In the genomic region with DNA sequence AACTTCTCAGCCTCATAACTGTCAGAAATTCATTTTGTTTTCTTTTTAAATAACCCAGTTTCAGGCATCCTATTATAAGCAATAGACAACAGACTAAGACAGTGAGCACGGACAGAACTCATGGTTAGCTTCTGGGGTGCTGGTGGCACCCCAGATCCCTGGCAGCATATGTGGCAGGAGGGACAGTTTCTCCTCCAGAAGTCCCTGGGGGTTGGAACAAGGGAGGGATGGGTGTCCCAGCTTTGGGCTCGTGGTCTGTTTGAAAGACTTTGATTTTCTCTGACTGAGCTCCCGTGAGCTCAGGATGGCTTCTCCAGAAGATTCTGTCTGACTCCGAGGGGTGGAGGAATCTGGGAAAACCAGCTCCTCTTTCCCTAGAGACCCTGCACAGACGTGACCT, we compare ENCODE assay signal across 29 cellular contexts.
"Had no signal": no experiment of that assay in that cellular context is flagged by ENCODE, and none has a peak within 500 bp of the region (broad histone marks: within the 10 kb centered on the region; RNA-seq: fewer than 3 reads in every experiment).

No MANE protein-coding gene starts in this region.

- H3K4me3 ChIP-seq: ascending aorta, cardiac muscle cell had no signal

- H3K4me1 ChIP-seq: ascending aorta had no signal

- H3K27ac ChIP-seq: ascending aorta, cardiac muscle cell, VCaP had no signal

- H3K27me3 ChIP-seq: ascending aorta had no signal

- H3K36me3 ChIP-seq: ascending aorta, cardiac muscle cell had no signal

- H3K9me3 ChIP-seq: ascending aorta had no signal

- DNase-seq: activated CD4-positive, alpha-beta memory T cell treated with anti-CD3 and anti-CD28 coated beads, Interleukin-2, amount 10 ng/mL, durations not matched to agents 7 days and 5 days; activated CD4-positive, alpha-beta T cell treated with anti-CD3 and anti-CD28 coated beads for 1 hour; activated CD4-positive, alpha-beta T cell treated with anti-CD3 and anti-CD28 coated beads for 36 hours; activated CD4-positive, alpha-beta T cell treated with anti-CD3 and anti-CD28 coated beads for 48 hours; activated CD4-positive, alpha-beta T cell treated with anti-CD3 and anti-CD28 coated beads, Interleukin-2, amount 10 ng/mL, durations not matched to agents 7 days and 5 days; activated CD4-positive, alpha-beta T cell treated with anti-CD3 and anti-CD28 coated beads, Interleukin-2, amount 50 U/mL, for 48 hours; activated CD4-positive, CD25-positive, alpha-beta regulatory T cell; activated CD8-positive, alpha-beta memory T cell treated with anti-CD3 and anti-CD28 coated beads for 24 hours; activated CD8-positive, alpha-beta memory T cell treated with anti-CD3 and anti-CD28 coated beads, Interleukin-2, amount 10 ng/mL, durations not matched to agents 7 days and 5 days; activated CD8-positive, alpha-beta memory T cell treated with anti-CD3 and anti-CD28 coated beads, Interleukin-2, amount 50 U/mL, for 48 hours; activated CD8-positive, alpha-beta T cell treated with anti-CD3 and anti-CD28 coated beads, Interleukin-2, amount 10 ng/mL, durations not matched to agents 7 days and 5 days; activated effector memory CD4-positive, alpha-beta T cell treated with Interleukin-2 at 50 U/mL for 16 hours; activated gamma-delta T cell; activated naive CD4-positive, alpha-beta T cell treated with anti-CD3 and anti-CD28 coated beads, Interleukin-2, amount 10 ng/mL, durations not matched to agents 7 days and 5 days; activated naive CD4-positive, alpha-beta T cell treated with Interleukin-2 at 50 U/mL for 16 hours; activated naive CD8-positive, alpha-beta T cell treated with anti-CD3 and anti-CD28 coated beads, Interleukin-2, amount 10 ng/mL, durations not matched to agents 7 days and 5 days; activated naive CD8-positive, alpha-beta T cell treated with anti-CD3 and anti-CD28 coated beads, Interleukin-2, amount 50 U/mL, for 24 hours; activated T-cell treated with anti-CD3 and anti-CD28 coated beads, Interleukin-2, amount 50 U/mL, for 24 hours; activated T-cell treated with anti-CD3 and anti-CD28 coated beads, Interleukin-2, amount 50 U/mL, for 48 hours; amygdala; anterior cingulate cortex; caudate nucleus; cerebellar nuclear complex; T-cell; T-helper 17 cell; T-helper 9 cell had no signal
